Comparison of ENCODE assay signal across 10 cellular contexts in the genomic region with DNA sequence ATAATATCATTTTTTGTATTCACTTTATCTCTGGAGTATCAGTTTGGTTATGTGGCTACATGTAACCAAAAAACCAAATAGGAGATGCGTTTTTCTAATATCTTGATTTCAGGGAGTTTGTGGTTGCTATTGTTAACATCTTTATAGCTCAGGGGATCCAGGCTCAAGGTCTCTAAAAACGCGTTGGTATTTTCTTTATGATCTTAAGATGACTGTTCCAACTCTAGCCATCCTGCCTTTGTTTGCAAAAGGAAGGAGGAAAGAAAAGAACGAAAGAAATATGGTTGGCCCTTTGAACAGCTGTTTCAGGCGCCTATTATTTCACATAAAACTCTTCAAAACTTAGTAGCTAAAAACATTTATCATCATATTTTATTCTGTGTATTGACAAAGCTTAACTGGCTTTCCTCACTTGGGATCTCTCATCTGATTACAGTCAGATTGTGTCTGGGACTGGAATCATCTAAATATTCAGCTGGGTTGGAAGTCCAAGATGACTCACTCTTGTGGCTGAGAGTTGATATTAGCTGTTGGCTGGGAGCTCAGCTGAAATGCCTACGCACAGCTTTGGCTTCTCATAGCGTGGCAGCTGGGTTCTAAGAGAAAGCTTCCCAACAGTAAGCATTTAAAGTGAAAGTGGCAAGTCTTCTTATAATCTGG.
A peak's percentile ranks its signal among the peaks of the same experiment; 100 is the strongest.
DNase-seq lines count a peak whose midpoint lies in the region; FAIRE-seq and TF ChIP-seq lines count a peak whose summit lies in the region.
"Had no signal": no experiment of that assay in that cellular context is flagged by ENCODE, and none has a peak within 500 bp of the region (broad histone marks: within the 10 kb centered on the region; RNA-seq: fewer than 3 reads in every experiment).

No MANE protein-coding gene starts in this region.

- no peak for TF ChIP-seq CTCF in epithelial cell of proximal tubule (conservative IDR thresholded peaks at IDR 0.05; ENCODE audit: low read depth, low read length)

- peak; percentile 21 for DNase-seq in COLO829 (ENCODE audit: low spot score)
- peak; percentile 61 for DNase-seq in epithelial cell of proximal tubule (ENCODE audit: low read depth)
- DNase-seq in occipital lobe (lab: John Stamatoyannopoulos, UW), result peak; percentile 20
- no peak for DNase-seq in CD1c-positive myeloid dendritic cell (ENCODE audit: extremely low spot score)
- no peak for DNase-seq in stimulated activated CD4-positive, alpha-beta T cell treated with anti-CD3 and anti-CD28 coated beads, Interleukin-1b, Interleukin-23, amount 100 ng/mL, for 48 hours
- DNase-seq in T-helper 1 cell, result no peak
- DNase-seq in GM19239 (ENCODE audit: insufficient read length, low spot score), result no peak
- DNase-seq: NCI-H2171; stimulated activated CD4-positive, alpha-beta T cell treated with anti-CD3 and anti-CD28 coated beads, Interleukin-4, amount 100 ng/mL, for 4 hours had no signal

- H3K4me3 ChIP-seq in epithelial cell of proximal tubule (ENCODE audit: low read depth, low read length), result no peak overlapping the region

- FAIRE-seq in GM19239 (lab: Jason Lieb, UNC), result no peak

TF ChIP-seq in PFSK-1, 5 proteins besides CTCF, POLR2A, EP300 and RAD21:
- TF ChIP-seq POLR2AphosphoS5 (IDR thresholded peaks at IDR 0.05; ENCODE audit: low read depth, low read length) (0 out of 2 replicates have a peak, but pooled peaks have one; percentile 37), FOXP2 (optimal IDR thresholded peaks at IDR 0.05; ENCODE audit: borderline replicate concordance, extremely low read depth, extremely low read length, insufficient read depth) (no peak), SIN3A (IDR thresholded peaks at IDR 0.05; ENCODE audit: borderline replicate concordance, insufficient read depth, low read length) (no peak), TAF1 (IDR thresholded peaks at IDR 0.05; ENCODE audit: borderline replicate concordance, insufficient read depth, low read length) (peak; percentile 42; the same call in 1 of the 2 replicates)
- TF ChIP-seq, protein P1, sequence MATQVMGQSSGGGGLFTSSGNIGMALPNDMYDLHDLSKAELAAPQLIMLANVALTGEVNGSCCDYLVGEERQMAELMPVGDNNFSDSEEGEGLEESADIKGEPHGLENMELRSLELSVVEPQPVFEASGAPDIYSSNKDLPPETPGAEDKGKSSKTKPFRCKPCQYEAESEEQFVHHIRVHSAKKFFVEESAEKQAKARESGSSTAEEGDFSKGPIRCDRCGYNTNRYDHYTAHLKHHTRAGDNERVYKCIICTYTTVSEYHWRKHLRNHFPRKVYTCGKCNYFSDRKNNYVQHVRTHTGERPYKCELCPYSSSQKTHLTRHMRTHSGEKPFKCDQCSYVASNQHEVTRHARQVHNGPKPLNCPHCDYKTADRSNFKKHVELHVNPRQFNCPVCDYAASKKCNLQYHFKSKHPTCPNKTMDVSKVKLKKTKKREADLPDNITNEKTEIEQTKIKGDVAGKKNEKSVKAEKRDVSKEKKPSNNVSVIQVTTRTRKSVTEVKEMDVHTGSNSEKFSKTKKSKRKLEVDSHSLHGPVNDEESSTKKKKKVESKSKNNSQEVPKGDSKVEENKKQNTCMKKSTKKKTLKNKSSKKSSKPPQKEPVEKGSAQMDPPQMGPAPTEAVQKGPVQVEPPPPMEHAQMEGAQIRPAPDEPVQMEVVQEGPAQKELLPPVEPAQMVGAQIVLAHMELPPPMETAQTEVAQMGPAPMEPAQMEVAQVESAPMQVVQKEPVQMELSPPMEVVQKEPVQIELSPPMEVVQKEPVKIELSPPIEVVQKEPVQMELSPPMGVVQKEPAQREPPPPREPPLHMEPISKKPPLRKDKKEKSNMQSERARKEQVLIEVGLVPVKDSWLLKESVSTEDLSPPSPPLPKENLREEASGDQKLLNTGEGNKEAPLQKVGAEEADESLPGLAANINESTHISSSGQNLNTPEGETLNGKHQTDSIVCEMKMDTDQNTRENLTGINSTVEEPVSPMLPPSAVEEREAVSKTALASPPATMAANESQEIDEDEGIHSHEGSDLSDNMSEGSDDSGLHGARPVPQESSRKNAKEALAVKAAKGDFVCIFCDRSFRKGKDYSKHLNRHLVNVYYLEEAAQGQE (IDR thresholded peaks at IDR 0.05; ENCODE audit: insufficient read depth in 1 of 2, low read depth in 2 of 2, low read length in 2 of 2), result no peak

Comparison
In these comparisons a context has a peak if more than half of its experiments do, and no peak if none do; other contexts are left out.
1. DNase-seq: peak in COLO829 (single experiment), epithelial cell of proximal tubule (single experiment) and occipital lobe (single experiment); none in CD1c-positive myeloid dendritic cell (single experiment), stimulated activated CD4-positive, alpha-beta T cell treated with anti-CD3 and anti-CD28 coated beads, Interleukin-1b, Interleukin-23, amount 100 ng/mL, for 48 hours (single experiment), T-helper 1 cell (0 of 5) and GM19239 (single experiment).